29 cellular contexts compared by ENCODE assay signal in the genomic region with DNA sequence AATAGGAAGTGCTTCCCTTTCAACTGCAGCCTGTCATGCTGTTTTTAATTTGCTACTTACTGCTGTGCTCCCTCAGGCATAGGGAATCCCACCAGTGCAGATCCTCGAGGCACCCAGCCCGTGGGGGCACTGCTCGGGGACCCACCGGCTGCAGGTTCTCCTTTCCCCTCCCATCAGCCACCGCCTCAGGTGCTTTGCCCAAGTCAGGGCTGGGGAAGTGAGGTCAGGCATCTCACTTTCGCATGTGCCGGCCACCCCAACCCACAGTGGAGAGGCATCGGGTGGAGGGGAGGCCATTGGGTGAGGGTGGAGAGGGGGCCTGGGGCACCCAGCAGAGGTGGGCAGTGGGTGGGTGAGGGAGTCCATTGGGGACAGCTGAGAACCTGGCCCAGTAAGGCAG.
"Had no signal": no experiment of that assay in that cellular context is flagged by ENCODE, and none has a peak within 500 bp of the region (broad histone marks: within the 10 kb centered on the region; RNA-seq: fewer than 3 reads in every experiment).

No MANE protein-coding gene starts in this region.

- H3K4me3 ChIP-seq: colonic mucosa, gastrocnemius medialis, heart left ventricle, hepatocyte, left lung, ovary, psoas muscle, sigmoid colon, thoracic aorta, tibial nerve, upper lobe of left lung, uterus had no signal

- ATAC-seq: esophagus mucosa; gastrocnemius medialis; heart left ventricle; left lung; naive thymus-derived CD4-positive, alpha-beta T cell; psoas muscle; right cardiac atrium; stimulated activated effector memory CD8-positive, alpha-beta T cell treated with anti-CD3 and anti-CD28 coated beads, Interleukin-12 subunit alpha, Interleukin-12 subunit beta, amount 100 ng/mL, for 72 hours had no signal

- DNase-seq: colonic mucosa; effector CD8-positive, alpha-beta T cell; endodermal cell; foreskin fibroblast; gastrocnemius medialis; heart left ventricle; kidney; left lung; mesenchymal stem cell; midbrain; naive thymus-derived CD4-positive, alpha-beta T cell; occipital lobe; ovary; psoas muscle; sigmoid colon; stimulated activated CD4-positive, alpha-beta T cell treated with anti-CD3 and anti-CD28 coated beads, Interleukin-2, amount 100 ng/mL, for 24 hours; stimulated activated CD4-positive, alpha-beta T cell treated with anti-CD3 and anti-CD28 coated beads, Interleukin-4, amount 100 ng/mL, for 24 hours; stimulated activated naive CD4-positive, alpha-beta T cell treated with Interleukin-2 at 50 U/mL for 16 hours; upper lobe of left lung; uterus had no signal

- H3K27me3 ChIP-seq: colonic mucosa, hepatocyte, ovary, upper lobe of left lung, uterus had no signal

- H3K4me2 ChIP-seq: hepatocyte had no signal

- H3K36me3 Mint-ChIP-seq: naive thymus-derived CD4-positive, alpha-beta T cell; stimulated activated effector memory CD8-positive, alpha-beta T cell treated with anti-CD3 and anti-CD28 coated beads, Interleukin-12 subunit alpha, Interleukin-12 subunit beta, amount 100 ng/mL, for 72 hours had no signal

- H2AFZ ChIP-seq: hepatocyte had no signal

- FAIRE-seq: kidney had no signal

- H3K9me3 ChIP-seq: colonic mucosa, gastrocnemius medialis, heart left ventricle, left lung, ovary, psoas muscle, sigmoid colon, thoracic aorta, tibial nerve, upper lobe of left lung, uterus had no signal

- H3K36me3 ChIP-seq: colonic mucosa, gastrocnemius medialis, heart left ventricle, left lung, ovary, sigmoid colon, thoracic aorta, tibial nerve, upper lobe of left lung, uterus had no signal

- H3K4me1 ChIP-seq: colonic mucosa, gastrocnemius medialis, left lung, psoas muscle, sigmoid colon, tibial nerve, upper lobe of left lung, uterus had no signal

- H3K4me1 Mint-ChIP-seq: stimulated activated effector memory CD8-positive, alpha-beta T cell treated with anti-CD3 and anti-CD28 coated beads, Interleukin-12 subunit alpha, Interleukin-12 subunit beta, amount 100 ng/mL, for 72 hours had no signal

- H3K9me3 Mint-ChIP-seq: dendritic cell treated with granulocyte-macrophage colony-stimulating factor and Interleukin-4, amounts not matched to agents 40 ng/mL and 50 ng/mL, for 4 days; endodermal cell; naive thymus-derived CD4-positive, alpha-beta T cell; nephron; stimulated activated effector memory CD8-positive, alpha-beta T cell treated with anti-CD3 and anti-CD28 coated beads, Interleukin-12 subunit alpha, Interleukin-12 subunit beta, amount 100 ng/mL, for 72 hours had no signal

- H3K27ac ChIP-seq: colonic mucosa, epithelial cell of prostate, gastrocnemius medialis, heart left ventricle, hepatocyte, left lung, ovary, psoas muscle, sigmoid colon, thoracic aorta, tibial nerve, upper lobe of left lung, uterus had no signal

- H3K4me3 Mint-ChIP-seq: dendritic cell treated with granulocyte-macrophage colony-stimulating factor and Interleukin-4, amounts not matched to agents 40 ng/mL and 50 ng/mL, for 4 days; endodermal cell; naive thymus-derived CD4-positive, alpha-beta T cell; nephron; stimulated activated effector memory CD8-positive, alpha-beta T cell treated with anti-CD3 and anti-CD28 coated beads, Interleukin-12 subunit alpha, Interleukin-12 subunit beta, amount 100 ng/mL, for 72 hours had no signal

- H3K27ac Mint-ChIP-seq: dendritic cell treated with granulocyte-macrophage colony-stimulating factor and Interleukin-4, amounts not matched to agents 40 ng/mL and 50 ng/mL, for 4 days; endodermal cell; nephron; stimulated activated effector memory CD8-positive, alpha-beta T cell treated with anti-CD3 and anti-CD28 coated beads, Interleukin-12 subunit alpha, Interleukin-12 subunit beta, amount 100 ng/mL, for 72 hours had no signal

- H3K79me2 ChIP-seq: hepatocyte had no signal
